Comparison of ENCODE assay signal across 8 cellular contexts in genomic region chr7:149624419-149625338, GRCh38.
DNase-seq lines count a peak whose midpoint lies in the region; ATAC-seq, FAIRE-seq and TF ChIP-seq lines count a peak whose summit lies in the region.

No MANE protein-coding gene starts in this region.

- peaks cover 46% of the 10 kb centered on the region for H3K4me1 Mint-ChIP-seq in central memory CD8-positive, alpha-beta T cell

- H3K27ac ChIP-seq in kidney (ENCODE audit: low read depth in 2 of 2, low read length in 2 of 2): peak overlapping the region; percentile 75 to 88

- peaks cover 10 to 13% of the 10 kb centered on the region in 2 donors for H3K36me3 ChIP-seq in kidney (ENCODE audit: control insufficient read depth in 1 of 2, insufficient read depth in 2 of 2, low read length in 2 of 2)

- no peaks in the 10 kb centered on the region for H3K9me3 ChIP-seq in kidney (ENCODE audit: control insufficient read depth in 1 of 2, low read length in 2 of 2)

- H3K4me3 Mint-ChIP-seq in central memory CD8-positive, alpha-beta T cell: peak overlapping the region; percentile 98

- peaks cover 21% of the 10 kb centered on the region for H3K27me3 Mint-ChIP-seq in central memory CD8-positive, alpha-beta T cell

- ATAC-seq in GM19025 (IDR thresholded peaks at IDR 0.05; ENCODE audit: low read depth, unreplicated experiment) (peak; percentile 89), HG03280 (IDR thresholded peaks at IDR 0.05; ENCODE audit: unreplicated experiment) (peak; percentile 89)
- peak; percentile 78 for ATAC-seq in central memory CD8-positive, alpha-beta T cell (replicated peaks; ENCODE audit: extremely low read depth, poor library complexity, severe bottlenecking)

- TF ChIP-seq CTCF in kidney (IDR thresholded peaks at IDR 0.05; ENCODE audit: borderline replicate concordance, extremely low read depth, insufficient read depth): peak; percentile 84

- no peak for FAIRE-seq in kidney (lab: Jason Lieb, UNC)

- peak overlapping the region; percentile 87 for H3K27ac Mint-ChIP-seq in central memory CD8-positive, alpha-beta T cell (ENCODE audit: low read depth)

- peak overlapping the region; percentile 88 to 90 for H3K4me3 ChIP-seq in kidney (ENCODE audit: low read length in 2 of 2)

- DNase-seq in AG20443 (ENCODE audit: low spot score) (peak; percentile 96), NCI-H345 (lab: John Stamatoyannopoulos, UW) (peak; percentile 92), kidney (peak; percentile 97)
- DNase-seq in activated CD4-positive, CD25-positive, alpha-beta regulatory T cell treated with anti-CD3 and anti-CD28 coated beads, Interleukin-2, amount 50 U/mL, for 16 hours (ENCODE audit: low read depth, low spot score): peak; percentile 82
- peak; percentile 83 to 88 for DNase-seq in central memory CD8-positive, alpha-beta T cell (ENCODE audit: low spot score in 2 of 2)
- DNase-seq in stimulated activated CD4-positive, alpha-beta T cell treated with anti-CD3 and anti-CD28 coated beads, Interleukin-15, amount 100 ng/mL, for 1 hour (ENCODE audit: low read depth in 1 of 2, low spot score in 1 of 2): peak; percentile 74 to 86

- H3K9me3 Mint-ChIP-seq in central memory CD8-positive, alpha-beta T cell: no peaks in the 10 kb centered on the region

- H3K36me3 Mint-ChIP-seq in central memory CD8-positive, alpha-beta T cell (ENCODE audit: insufficient read depth): peaks cover 29% of the 10 kb centered on the region

- H3K9ac ChIP-seq in kidney (ENCODE audit: low read length in 2 of 2): peak overlapping the region; percentile 55 to 88

- H3K4me1 ChIP-seq in kidney (ENCODE audit: control insufficient read depth in 1 of 2, insufficient read depth in 1 of 2, low read depth in 1 of 2, low read length in 2 of 2): peaks cover 8 to 15% of the 10 kb centered on the region in 2 donors

- intact Hi-C loops in kidney (cut with DNase I): no loop called here

Comparison
In these comparisons a context has a peak if more than half of its experiments do, and no peak if none do; other contexts are left out.
1. Peak in every context shown above with its lines: DNase-seq, ATAC-seq, H3K4me3 ChIP-seq and H3K27ac ChIP-seq.